Comparison of ENCODE assay signal across 9 cellular contexts in genomic region chr9:131917009-131917408, GRCh38.
"Had no signal": no experiment of that assay in that cellular context is flagged by ENCODE, and none has a peak within 500 bp of the region (broad histone marks: within the 10 kb centered on the region; RNA-seq: fewer than 3 reads in every experiment).

No MANE protein-coding gene starts in this region.

- H3K27ac ChIP-seq: GM23248 had no signal

- H3K9me3 Mint-ChIP-seq: GM23338, H9, HFFc6 had no signal

- H3K4me3 ChIP-seq: GM23248, GM23338, HAP-1 had no signal

- H3K36me3 ChIP-seq: HAP-1 had no signal

- DNase-seq: GM23248, GOT3, H7, H9, HCEC 1CT, HFFc6 had no signal

- ATAC-seq: GM23338, HCT116 had no signal

- H3K9me3 ChIP-seq: HAP-1 had no signal

- H3K4me3 Mint-ChIP-seq: GM23338, H9, HFFc6 had no signal

- H3K27ac Mint-ChIP-seq: GM23338, H9, HFFc6 had no signal
